Comparison of ENCODE assay signal across 1 cellular context in genomic region chr11:115523727-115524399, GRCh38.
A peak's percentile ranks its signal among the peaks of the same experiment; 100 is the strongest.
TF ChIP-seq lines count a peak whose summit lies in the region.

No MANE protein-coding gene starts in this region.

TF ChIP-seq in HepG2, 621 proteins besides CTCF, POLR2A, EP300 and RAD21 (continued from another document and continues in another):
- TF ChIP-seq ZNF710 (CRISPR knock-in tag; IDR thresholded peaks at IDR 0.05; ENCODE audit: borderline replicate concordance), result no peak
- TF ChIP-seq NFE2L2 (IDR thresholded peaks at IDR 0.05; ENCODE audit: low read length), result no peak
- no peak for TF ChIP-seq REXO4 (CRISPR knock-in tag; IDR thresholded peaks at IDR 0.05; ENCODE audit: borderline replicate concordance)
- no peak for TF ChIP-seq ZNF318 (CRISPR knock-in tag; IDR thresholded peaks at IDR 0.05)
- TF ChIP-seq ZHX2 (IDR thresholded peaks at IDR 0.05; ENCODE audit: low read depth), result no peak
- TF ChIP-seq ZHX2 (CRISPR knock-in tag; IDR thresholded peaks at IDR 0.05; ENCODE audit: borderline replicate concordance), result no peak
- TF ChIP-seq ZNF749 (CRISPR knock-in tag; IDR thresholded peaks at IDR 0.05; ENCODE audit: borderline replicate concordance), result no peak
- no peak for TF ChIP-seq JUNB (CRISPR knock-in tag; IDR thresholded peaks at IDR 0.05; ENCODE audit: borderline replicate concordance)
- TF ChIP-seq NR2F2 (IDR thresholded peaks at IDR 0.05; ENCODE audit: borderline replicate concordance, low read depth), result peak; percentile 58; the same call in 1 of the 2 replicates
- no peak for TF ChIP-seq NR0B2 (CRISPR knock-in tag; IDR thresholded peaks at IDR 0.05)
- TF ChIP-seq ZNF24 (IDR thresholded peaks at IDR 0.05), result no peak
- no peak for TF ChIP-seq U2AF1 (optimal IDR thresholded peaks at IDR 0.05; ENCODE audit: low read depth, low read length)
- TF ChIP-seq HDAC2 (CRISPR knock-in tag; IDR thresholded peaks at IDR 0.05), result peak; percentile 19; the same call in 1 of the 2 replicates
- no peak for TF ChIP-seq ZNF674 (CRISPR knock-in tag; IDR thresholded peaks at IDR 0.05; ENCODE audit: low read depth)
- no peak for TF ChIP-seq HNRNPL (IDR thresholded peaks at IDR 0.05; ENCODE audit: low read depth, low read length)
- TF ChIP-seq ZBTB20 (CRISPR knock-in tag; IDR thresholded peaks at IDR 0.05; ENCODE audit: borderline replicate concordance, low read depth), result no peak
- no peak for TF ChIP-seq ATF5 (CRISPR knock-in tag; IDR thresholded peaks at IDR 0.05; ENCODE audit: low read depth)
- TF ChIP-seq ZNF407 (CRISPR knock-in tag; IDR thresholded peaks at IDR 0.05; ENCODE audit: not compliant biosample characterization), result no peak
- TF ChIP-seq SAP130 (CRISPR knock-in tag; IDR thresholded peaks at IDR 0.05; ENCODE audit: low read depth), result peak; percentile 17; the same call in 1 of the 2 replicates
- no peak for TF ChIP-seq ZNF329 (CRISPR knock-in tag; IDR thresholded peaks at IDR 0.05; ENCODE audit: low read depth)
- TF ChIP-seq CEBPG (CRISPR knock-in tag; IDR thresholded peaks at IDR 0.05), result peak; percentile 33
- TF ChIP-seq MXI1 (IDR thresholded peaks at IDR 0.05; ENCODE audit: borderline replicate concordance, low read depth, low read length), result no peak
- TF ChIP-seq ZNF768 (CRISPR knock-in tag; IDR thresholded peaks at IDR 0.05), result no peak
- TF ChIP-seq ZFY (CRISPR knock-in tag; IDR thresholded peaks at IDR 0.05), result no peak
- TF ChIP-seq ZNF138 (CRISPR knock-in tag; IDR thresholded peaks at IDR 0.05; ENCODE audit: low read depth), result no peak
